29 cellular contexts compared by ENCODE assay signal in genomic region chr16:46577988-46578579, GRCh38.
"Had no signal": no experiment of that assay in that cellular context is flagged by ENCODE, and none has a peak within 500 bp of the region (broad histone marks: within the 10 kb centered on the region; RNA-seq: fewer than 3 reads in every experiment).

No MANE protein-coding gene starts in this region.

- H3K36me3 Mint-ChIP-seq: natural killer cell had no signal

- H3K4me3 Mint-ChIP-seq: naive thymus-derived CD4-positive, alpha-beta T cell; natural killer cell; nephron; neural progenitor cell; stimulated activated memory B cell treated with anti-CD40 and anti-IgM and Interleukin-4, amounts not matched to agents 10 μg/mL and 1 μg/mL and 100 μg/mL, for 72 hours; stimulated activated naive CD8-positive, alpha-beta T cell treated with anti-CD3 and anti-CD28 coated beads, Interleukin-15, Interleukin-2, amounts not matched to agents 100 ng/mL and 50 ng/mL, for 24 hours had no signal

- H3K4me1 ChIP-seq: neural progenitor cell, parathyroid adenoma, psoas muscle, spleen, stomach, thyroid gland, tibial nerve, upper lobe of left lung had no signal

- H3K4me2 ChIP-seq: neural progenitor cell, smooth muscle cell had no signal

- ATAC-seq: naive thymus-derived CD4-positive, alpha-beta T cell; natural killer cell; psoas muscle; right cardiac atrium; sciatic nerve; stimulated activated memory B cell treated with anti-CD40 and anti-IgM and Interleukin-4, amounts not matched to agents 10 μg/mL and 1 μg/mL and 100 μg/mL, for 72 hours had no signal

- DNase-seq: naive thymus-derived CD4-positive, alpha-beta T cell; natural killer cell; occipital lobe; ovary; posterior cingulate gyrus; psoas muscle; right cardiac atrium; spleen; stimulated activated CD4-positive, alpha-beta T cell treated with anti-CD3 and anti-CD28 coated beads, Interleukin-12 subunit alpha, Interleukin-12 subunit beta, amount 100 ng/mL, for 4 hours; stimulated activated CD4-positive, alpha-beta T cell treated with anti-CD3 and anti-CD28 coated beads, Interleukin-1b, Interleukin-23, amount 100 ng/mL, for 48 hours; stimulated activated CD4-positive, alpha-beta T cell treated with anti-CD3 and anti-CD28 coated beads, Interleukin-4, amount 100 ng/mL, for 1 hour; stimulated activated CD4-positive, alpha-beta T cell treated with anti-CD3 and anti-CD28 coated beads, Interleukin-4, amount 100 ng/mL, for 4 hours; stimulated activated CD8-positive, alpha-beta memory T cell treated with anti-CD3 and anti-CD28 coated beads, Interleukin-4, amount 100 ng/mL, for 48 hours; stimulated activated naive CD4-positive, alpha-beta T cell treated with Interleukin-2 at 50 U/mL for 16 hours; stomach; thyroid gland; upper lobe of left lung had no signal

- H3K9me3 Mint-ChIP-seq: naive thymus-derived CD4-positive, alpha-beta T cell; natural killer cell; nephron; neural progenitor cell; stimulated activated memory B cell treated with anti-CD40 and anti-IgM and Interleukin-4, amounts not matched to agents 10 μg/mL and 1 μg/mL and 100 μg/mL, for 72 hours; stimulated activated naive CD8-positive, alpha-beta T cell treated with anti-CD3 and anti-CD28 coated beads, Interleukin-15, Interleukin-2, amounts not matched to agents 100 ng/mL and 50 ng/mL, for 24 hours had no signal

- FAIRE-seq: urothelium cell line had no signal

- H3K4me1 Mint-ChIP-seq: nephron, neural progenitor cell had no signal

- H3K79me2 ChIP-seq: parathyroid adenoma had no signal

- H3K4me3 ChIP-seq: neural progenitor cell, ovary, psoas muscle, skin epidermis, smooth muscle cell, spleen, stomach, thoracic aorta, thyroid gland, tibial nerve, upper lobe of left lung had no signal

- H3K27ac Mint-ChIP-seq: naive thymus-derived CD4-positive, alpha-beta T cell; natural killer cell; nephron; neural progenitor cell; progenitor cell of endocrine pancreas; stimulated activated memory B cell treated with anti-CD40 and anti-IgM and Interleukin-4, amounts not matched to agents 10 μg/mL and 1 μg/mL and 100 μg/mL, for 72 hours; stimulated activated naive CD8-positive, alpha-beta T cell treated with anti-CD3 and anti-CD28 coated beads, Interleukin-15, Interleukin-2, amounts not matched to agents 100 ng/mL and 50 ng/mL, for 24 hours had no signal

- H3K9me3 ChIP-seq: ovary, psoas muscle, spleen, stomach, thoracic aorta, thyroid gland, tibial nerve, upper lobe of left lung had no signal

- H3K9ac ChIP-seq: neural progenitor cell, parathyroid adenoma had no signal

- H3K27me3 ChIP-seq: neural progenitor cell, ovary, spleen, stomach, thyroid gland, tibial nerve, upper lobe of left lung had no signal

- H3K27me3 Mint-ChIP-seq: naive thymus-derived CD4-positive, alpha-beta T cell; progenitor cell of endocrine pancreas; stimulated activated naive CD8-positive, alpha-beta T cell treated with anti-CD3 and anti-CD28 coated beads, Interleukin-15, Interleukin-2, amounts not matched to agents 100 ng/mL and 50 ng/mL, for 24 hours had no signal

- H3K36me3 ChIP-seq: ovary, spleen, thoracic aorta, thyroid gland, upper lobe of left lung had no signal

- H3K27ac ChIP-seq: neural progenitor cell, ovary, parathyroid adenoma, psoas muscle, skin epidermis, spleen, stomach, thoracic aorta, thyroid gland, tibial nerve, upper lobe of left lung had no signal

- H2AFZ ChIP-seq: neural progenitor cell, parathyroid adenoma had no signal
